Comparison of ENCODE assay signal across 19 cellular contexts in genomic region chr14:32377046-32377445, GRCh38.
"Had no signal": no experiment of that assay in that cellular context is flagged by ENCODE, and none has a peak within 500 bp of the region (broad histone marks: within the 10 kb centered on the region; RNA-seq: fewer than 3 reads in every experiment).

No MANE protein-coding gene starts in this region.

- H3K9me3 ChIP-seq: heart right ventricle, neutrophil, right atrium auricular region, suprapubic skin, tibial nerve, upper lobe of right lung had no signal

- H3K4me1 ChIP-seq: right atrium auricular region, suprapubic skin, tibial nerve, upper lobe of right lung had no signal

- DNase-seq: effector CD4-positive, alpha-beta T cell; endodermal cell; foreskin melanocyte; heart right ventricle; hypothalamus; left cardiac atrium; left ventricle myocardium superior; mesendoderm; naive thymus-derived CD4-positive, alpha-beta T cell; nephron progenitor cell; small intestine; stimulated activated CD4-positive, alpha-beta T cell treated with anti-CD3 and anti-CD28 coated beads, Interleukin-12 subunit alpha, Interleukin-12 subunit beta, amount 100 ng/mL, for 4 hours; stimulated activated naive CD4-positive, alpha-beta T cell treated with Interleukin-2 at 50 U/mL for 16 hours; upper lobe of right lung had no signal

- H3K27ac ChIP-seq: cardiac muscle cell, heart right ventricle, neutrophil, right atrium auricular region, suprapubic skin, tibial nerve, upper lobe of right lung had no signal

- H3K4me3 ChIP-seq: cardiac muscle cell, heart right ventricle, right atrium auricular region, suprapubic skin, tibial nerve, upper lobe of right lung had no signal

- H3K27me3 ChIP-seq: cardiac muscle cell, heart right ventricle, neutrophil, right atrium auricular region, suprapubic skin, tibial nerve, upper lobe of right lung had no signal

- H3K36me3 ChIP-seq: cardiac muscle cell, heart right ventricle, neutrophil, right atrium auricular region, suprapubic skin, tibial nerve, upper lobe of right lung had no signal

- ATAC-seq: heart right ventricle; left cardiac atrium; left ventricle myocardium superior; naive thymus-derived CD4-positive, alpha-beta T cell; upper lobe of right lung had no signal
